In the genomic region with DNA sequence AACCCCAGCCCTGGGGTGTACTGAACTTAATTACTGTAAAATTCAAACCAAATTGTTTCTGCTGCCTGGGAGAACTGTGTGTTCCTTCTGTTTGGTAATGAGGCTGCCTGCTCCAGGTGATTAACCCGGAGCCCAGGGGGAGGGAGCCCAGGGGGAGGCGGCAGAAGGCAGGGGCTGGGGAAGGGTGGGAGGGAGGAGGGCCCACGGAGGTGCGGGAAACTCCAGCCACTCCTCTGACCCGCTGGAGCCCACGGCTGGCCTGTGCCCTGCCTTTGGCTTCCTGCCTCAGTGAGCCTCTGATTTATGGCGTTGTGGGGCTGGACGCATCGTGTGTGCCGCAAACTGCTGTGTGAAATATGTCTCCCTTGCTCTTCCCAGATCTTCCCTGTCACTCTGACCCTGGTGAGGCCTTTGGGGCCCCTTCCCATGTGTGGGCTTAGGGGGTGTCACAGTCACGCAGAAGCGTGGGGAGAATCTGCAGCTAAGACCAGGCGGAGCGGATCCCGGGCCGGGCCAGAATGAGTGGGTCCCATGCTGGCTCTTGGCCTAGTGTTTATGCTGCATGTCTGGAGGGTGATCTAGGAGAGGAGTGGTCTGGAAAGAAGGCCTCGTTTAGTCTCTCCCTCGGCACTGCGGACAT, we compare ENCODE assay signal across 1 cellular context.
TF ChIP-seq lines count a peak whose summit lies in the region.

No MANE protein-coding gene starts in this region.

TF ChIP-seq in IMR-90, 13 proteins besides CTCF, POLR2A, EP300 and RAD21 (continued from another document):
- no peak for TF ChIP-seq CEBPB (IDR thresholded peaks at IDR 0.05; ENCODE audit: low read depth, low read length)
TF ChIP-seq in IMR-90: peak in this region for 0.
